ENCODE assay signal across 9 cellular contexts in genomic region chr19:8592231-8593009, GRCh38. TPM values are rescaled to one million over a fixed set of nuclear protein-coding genes. Genes with fewer than 3 reads are reported as not detected.
DNase-seq lines count a peak whose midpoint lies in the region; ATAC-seq and TF ChIP-seq lines count a peak whose summit lies in the region.
"Had no signal": no experiment of that assay in that cellular context is flagged by ENCODE, and none has a peak within 500 bp of the region (broad histone marks: within the 10 kb centered on the region; RNA-seq: fewer than 3 reads in every experiment).

No MANE protein-coding gene starts in this region.

- peak overlapping the region; percentile 27 for H3K4me3 ChIP-seq in HAP-1
- H3K4me3 ChIP-seq in hepatocyte: peak overlapping the region; percentile 20
- H3K4me3 ChIP-seq in psoas muscle: peak overlapping the region; percentile 52

- peak overlapping the region; percentile 84 for H3K27ac Mint-ChIP-seq in type B pancreatic cell

- peaks cover 4% of the 10 kb centered on the region for H3K9me3 Mint-ChIP-seq in type B pancreatic cell

- DNase-seq in HAP-1 (ENCODE audit: low spot score in 2 of 2) (peak; percentile 82 to 99), T-helper 22 cell (ENCODE audit: low read depth) (peak; percentile 92), anterior cingulate cortex (lab: John Stamatoyannopoulos, UW) (peak; percentile 25 to 98 (median 90)), hepatocyte (ENCODE audit: low spot score) (peak; percentile 99), psoas muscle (peak; percentile 95), type B pancreatic cell (ENCODE audit: extremely low spot score, unreplicated experiment) (peak; percentile 96), cerebellar nuclear complex (lab: John Stamatoyannopoulos, UW) (no peak), NCI-H2107 (lab: John Stamatoyannopoulos, UW) (no peak)

- no peaks in the 10 kb centered on the region for H3K36me3 ChIP-seq in HAP-1 (replicated peaks)
- no peaks in the 10 kb centered on the region for H3K36me3 ChIP-seq in hepatocyte (replicated peaks; ENCODE audit: insufficient read depth, low read depth)
- no peaks in the 10 kb centered on the region for H3K36me3 ChIP-seq in psoas muscle (ENCODE audit: insufficient read depth in 1 of 2, low read depth in 1 of 2)

- WGBS in hepatocyte (ENCODE audit: low lambda C conversion rate, missing lambda C conversion rate): 4% methylated on average over 36 of the region's 55 CpGs
- 1% methylated on average over 47 to 55 of the region's 55 CpGs for WGBS in psoas muscle, 3 donors

- H2AFZ ChIP-seq in hepatocyte: peak overlapping the region; percentile 12

- H3K27me3 ChIP-seq in HAP-1 (ENCODE audit: low read depth): peaks cover 8% of the 10 kb centered on the region; the same call in 1 of the 2 replicates
- no peaks in the 10 kb centered on the region for H3K27me3 ChIP-seq in hepatocyte
- peaks cover 0 to 16% (median 5%) of the 10 kb centered on the region in 3 donors for H3K27me3 ChIP-seq in psoas muscle (ENCODE audit: insufficient read depth in 3 of 3, low read length in 2 of 3)

- peak overlapping the region; percentile 86 for H3K4me2 ChIP-seq in hepatocyte

- peaks cover 3% of the 10 kb centered on the region for H3K36me3 Mint-ChIP-seq in type B pancreatic cell

- intact Hi-C loops in psoas muscle (cut with DNase I): no loop called here

- peak; percentile 77 to 86 (median 83) for ATAC-seq in psoas muscle

- H3K27ac ChIP-seq in hepatocyte (no peak overlapping the region), psoas muscle (no peak overlapping the region)

- TF ChIP-seq CTCF in hepatocyte (IDR thresholded peaks at IDR 0.05; ENCODE audit: poor library complexity) (no peak), psoas muscle (IDR thresholded peaks at IDR 0.05) (no peak), type B pancreatic cell (conservative IDR thresholded peaks at IDR 0.05) (no peak)

- H3K79me2 ChIP-seq in hepatocyte: no peaks in the 10 kb centered on the region

- H3K9me3 ChIP-seq in HAP-1 (no peaks in the 10 kb centered on the region), hepatocyte (ENCODE audit: low read depth) (no peaks in the 10 kb centered on the region), psoas muscle (peaks cover 3% of the 10 kb centered on the region)

- H4K20me1 ChIP-seq in hepatocyte (ENCODE audit: insufficient read depth, poor library complexity, severe bottlenecking): no peaks in the 10 kb centered on the region

- peaks cover 21% of the 10 kb centered on the region for H3K27me3 Mint-ChIP-seq in type B pancreatic cell

- H3K4me1 Mint-ChIP-seq in type B pancreatic cell (ENCODE audit: unreplicated experiment): peaks cover 7% of the 10 kb centered on the region

- in situ Hi-C loops in HAP-1 (cut with MboI; ENCODE audit: low sequenced_read_pairs): no loop called here

- peaks cover 5% of the 10 kb centered on the region for H3K4me1 ChIP-seq in HAP-1
- H3K4me1 ChIP-seq in hepatocyte (ENCODE audit: insufficient read depth): peaks cover 3% of the 10 kb centered on the region
- no peaks in the 10 kb centered on the region for H3K4me1 ChIP-seq in psoas muscle

- H3K9me2 ChIP-seq in hepatocyte (replicated peaks; ENCODE audit: insufficient read depth): no peaks in the 10 kb centered on the region

- H3K4me3 Mint-ChIP-seq in type B pancreatic cell: peak overlapping the region; percentile 87

RNA-seq across cellular contexts. Expression of gene MYO1F, which starts 15.2 kb away (rescaled TPM):
- total RNA-seq in hepatocyte (0.13 and 0.92 TPM in 2 replicates), psoas muscle (1 to 10 TPM; 3.5 to 6.3 (median 5.2) TPM), type B pancreatic cell (ENCODE audit: low replicate concordance) (0.14 and 0.64 TPM in 2 replicates)
- polyA plus RNA-seq in hepatocyte (1.0 and 3.1 TPM in 2 replicates), psoas muscle (1 to 10 TPM in 2 of 3 donors, under 1 TPM in 1; 1.00 to 1.0 (median 1.0) TPM)
- total RNA-seq: bronchial epithelial cell had no signal

RNA-seq across cellular contexts. Expression of gene ADAMTS10, which starts 18.1 kb away (rescaled TPM):
- total RNA-seq in hepatocyte: 22.1 and 31.9 TPM in 2 replicates
- polyA plus RNA-seq in hepatocyte: 15.8 and 28.5 TPM in 2 replicates
- 1 to 10 TPM; 1.9 to 8.2 (median 3.8) TPM for total RNA-seq in psoas muscle
- polyA plus RNA-seq in psoas muscle: 1 to 10 TPM; 3.4 to 3.8 (median 3.4) TPM
- total RNA-seq in type B pancreatic cell (ENCODE audit: low replicate concordance): 6.4 and 59.2 TPM in 2 replicates
- total RNA-seq: bronchial epithelial cell had no signal

RNA-seq across cellular contexts. Expression of gene NFILZ, which starts 38.0 kb away (rescaled TPM):
- total RNA-seq in hepatocyte (not detected in 2 replicates), psoas muscle (not detected), type B pancreatic cell (ENCODE audit: low replicate concordance) (not detected in 2 replicates)
- polyA plus RNA-seq in hepatocyte (not detected in 2 replicates), psoas muscle (not detected)
- total RNA-seq: bronchial epithelial cell had no signal

Comparison
In these comparisons a context has a peak if more than half of its experiments do, and no peak if none do; other contexts are left out.
1. DNase-seq: peak in HAP-1 (2 of 2), T-helper 22 cell (single experiment), anterior cingulate cortex (58 of 58), hepatocyte (single experiment), psoas muscle (2 of 2) and type B pancreatic cell (single experiment); none in cerebellar nuclear complex (0 of 2) and NCI-H2107 (single experiment).
2. Peak in every context shown above with its lines, with median percentiles within 50 percentile points of each other: H3K4me3 ChIP-seq.